In genomic region chr1:17919525-17920439, GRCh38 we compare ENCODE assay signal across 9 cellular contexts.
DNase-seq lines count a peak whose midpoint lies in the region; ATAC-seq and TF ChIP-seq lines count a peak whose summit lies in the region.
"Had no signal": no experiment of that assay in that cellular context is flagged by ENCODE, and none has a peak within 500 bp of the region (broad histone marks: within the 10 kb centered on the region; RNA-seq: fewer than 3 reads in every experiment).

No MANE protein-coding gene starts in this region.

- no peak for TF ChIP-seq EP300 in ovary (IDR thresholded peaks at IDR 0.05)

- H3K4me1 ChIP-seq in ovary (ENCODE audit: insufficient read depth): no peaks in the 10 kb centered on the region

- TF ChIP-seq POLR2A in ovary (IDR thresholded peaks at IDR 0.05): no peak

- intact Hi-C loops in ovary (cut with DNase I): no loop called here

- no peak for ATAC-seq in GM18858 (IDR thresholded peaks at IDR 0.05; ENCODE audit: unreplicated experiment)
- ATAC-seq in HG02642 (IDR thresholded peaks at IDR 0.05; ENCODE audit: poor library complexity, unreplicated experiment): no peak
- ATAC-seq in HG02763 (IDR thresholded peaks at IDR 0.05; ENCODE audit: unreplicated experiment): no peak

- no peaks in the 10 kb centered on the region for H3K36me3 ChIP-seq in ovary

- no peak overlapping the region for H3K27ac ChIP-seq in ovary
- H3K27ac ChIP-seq: HL-60 had no signal

- in situ Hi-C loops in GM13976 (cut with MboI; ENCODE audit: low sequenced_read_pairs, unreplicated experiment): no loop called here

- peak; percentile 22 for TF ChIP-seq CTCF in AG09309 (IDR thresholded peaks at IDR 0.05; ENCODE audit: control insufficient read depth, insufficient read depth, low read depth, low read length, missing control alignments)
- no peak for TF ChIP-seq CTCF in GM13976 (IDR thresholded peaks at IDR 0.05; ENCODE audit: borderline replicate concordance, control extremely low read depth, extremely low read depth, insufficient read depth, missing control alignments)
- TF ChIP-seq CTCF in ovary (IDR thresholded peaks at IDR 0.05): no peak

- no peaks in the 10 kb centered on the region for H3K9me3 ChIP-seq in ovary

- no peaks in the 10 kb centered on the region for H3K27me3 ChIP-seq in ovary

- H3K4me3 ChIP-seq in AG09309 (ENCODE audit: control insufficient read depth, low read depth, low read length): no peak overlapping the region
- H3K4me3 ChIP-seq in ovary: no peak overlapping the region

- 20 to 28% (median 23%) methylated on average over 10 of the region's 10 CpGs for WGBS in ovary, 3 donors

- DNase-seq in AG09309 (ENCODE audit: low read depth): peak; percentile 11
- DNase-seq in GM13976 (ENCODE audit: low spot score): peak; percentile 31
- peak; percentile 36 for DNase-seq in SW480 (ENCODE audit: low spot score)
- DNase-seq in iris pigment epithelial cell (ENCODE audit: low read depth): peak; percentile 44
- DNase-seq in ovary: no peak

Comparison
In these comparisons a context has a peak if more than half of its experiments do, and no peak if none do; other contexts are left out.
1. DNase-seq: peak in AG09309 (single experiment), GM13976 (single experiment), SW480 (single experiment) and iris pigment epithelial cell (single experiment); none in ovary (0 of 5).